11 cellular contexts compared by ENCODE assay signal in genomic region chr11:123742778-123743177, GRCh38. TPM values are rescaled to one million over a fixed set of nuclear protein-coding genes. Genes with fewer than 3 reads are reported as not detected.
DNase-seq lines count a peak whose midpoint lies in the region; ATAC-seq and TF ChIP-seq lines count a peak whose summit lies in the region.
"Had no signal": no experiment of that assay in that cellular context is flagged by ENCODE, and none has a peak within 500 bp of the region (broad histone marks: within the 10 kb centered on the region; RNA-seq: fewer than 3 reads in every experiment).

No MANE protein-coding gene starts in this region.

- H3K4me3 ChIP-seq in left ventricle myocardium inferior, result peak overlapping the region; percentile 95
- H3K4me3 ChIP-seq in lower lobe of right lung, result peak overlapping the region; percentile 98
- H3K4me3 ChIP-seq in sigmoid colon, result no peak overlapping the region

- TF ChIP-seq EP300 in sigmoid colon (IDR thresholded peaks at IDR 0.05), result no peak

- TF ChIP-seq POLR2A in sigmoid colon (IDR thresholded peaks at IDR 0.05), result no peak

- H3K4me1 ChIP-seq in left ventricle myocardium inferior (peaks cover 26% of the 10 kb centered on the region), lower lobe of right lung (peaks cover 22% of the 10 kb centered on the region), sigmoid colon (peaks cover 0 to 29% (median 20%) of the 10 kb centered on the region in 4 donors)

- DNase-seq in left ventricle myocardium inferior (no peak), Right ventricle myocardium superior (no peak), lower lobe of right lung (no peak), NCI-H345 treated with DMSO at 0.1 percent for 48 hours (lab: John Stamatoyannopoulos, UW; ENCODE audit: unreplicated experiment) (no peak), GM20000 (ENCODE audit: low spot score) (no peak), sigmoid colon (no peak)
- DNase-seq: NCI-H187 had no signal

- H3K27ac ChIP-seq in left ventricle myocardium inferior (replicated peaks), result no peak overlapping the region
- H3K27ac ChIP-seq in angular gyrus (ENCODE audit: low read depth, low read length), result peak overlapping the region; percentile 64
- no peak overlapping the region for H3K27ac ChIP-seq in lower lobe of right lung
- H3K27ac ChIP-seq in temporal lobe (ENCODE audit: low read depth, low read length), result peak overlapping the region; percentile 58
- no peak overlapping the region for H3K27ac ChIP-seq in sigmoid colon

- intact Hi-C loops in left ventricle myocardium inferior (cut with micrococcal nuclease), result no loop called here
- intact Hi-C loops in Right ventricle myocardium superior (cut with DNase I), result no loop called here
- intact Hi-C loops in lower lobe of right lung (cut with DNase I), result no loop called here
- intact Hi-C loops in sigmoid colon (cut with DNase I), result loop anchor here (5.0 kb wide), 1 partner anchor 1210 kb away; the partner anchor contains the start of gene CCDC15

- WGBS in sigmoid colon, 2 donors, result 82 to 86% methylated on average over 4 of the region's 4 CpGs

- TF ChIP-seq CTCF in left ventricle myocardium inferior (IDR thresholded peaks at IDR 0.05; ENCODE audit: borderline replicate concordance) (no peak), lower lobe of right lung (IDR thresholded peaks at IDR 0.05) (no peak), GM20000 (IDR thresholded peaks at IDR 0.05; ENCODE audit: extremely low read depth, missing control alignments) (no peak), sigmoid colon (IDR thresholded peaks at IDR 0.05) (no peak)

- no peak for ATAC-seq in Right ventricle myocardium superior (ENCODE audit: poor library complexity)
- no peak for ATAC-seq in lower lobe of right lung

- H3K36me3 ChIP-seq in left ventricle myocardium inferior (peaks cover 4% of the 10 kb centered on the region), lower lobe of right lung (peaks cover 5% of the 10 kb centered on the region), sigmoid colon (peaks cover 0 to 9% (median 0%) of the 10 kb centered on the region in 4 donors)

- H3K27me3 ChIP-seq in left ventricle myocardium inferior (ENCODE audit: low read depth) (no peaks in the 10 kb centered on the region), lower lobe of right lung (ENCODE audit: low read depth) (no peaks in the 10 kb centered on the region), sigmoid colon (no peaks in the 10 kb centered on the region)

- H3K9me3 ChIP-seq in left ventricle myocardium inferior (replicated peaks) (no peaks in the 10 kb centered on the region), lower lobe of right lung (no peaks in the 10 kb centered on the region), sigmoid colon (no peaks in the 10 kb centered on the region)

RNA-seq across cellular contexts. Expression of gene ZNF202, which starts 1.3 kb away (rescaled TPM):
- total RNA-seq in left ventricle myocardium inferior (6.0 TPM), Right ventricle myocardium superior (4.4 TPM), lower lobe of right lung (10.6 TPM), temporal lobe (14.8 TPM), sigmoid colon (1 to 10 TPM; 6.1 to 7.1 (median 6.7) TPM)
- 1 to 10 TPM; 1.2 to 8.1 (median 2.8) TPM for polyA plus RNA-seq in sigmoid colon

RNA-seq across cellular contexts. Expression of gene OR6X1, which starts 11.5 kb away (rescaled TPM):
- not detected for total RNA-seq in left ventricle myocardium inferior
- total RNA-seq in Right ventricle myocardium superior, result not detected
- total RNA-seq in lower lobe of right lung, result not detected
- total RNA-seq in temporal lobe, result not detected
- total RNA-seq in sigmoid colon, result not detected
- not detected for polyA plus RNA-seq in sigmoid colon
- total RNA-seq: activated T-helper 1 cell treated with anti-CD3 and anti-CD28 coated beads, Interleukin-12 subunit alpha, Interleukin-12 subunit beta, Interleukin-2, Interleukin-4 antibody, amounts not matched to agents 30 ng/mL and 10 ng/mL and 1 ng/mL, durations not matched to agents 14 hours and 24 hours and 36 hours; cardiac septum had no signal

Comparison
In these comparisons a context has a peak if more than half of its experiments do, and no peak if none do; other contexts are left out.
1. H3K27ac ChIP-seq: peak in angular gyrus (single experiment) and temporal lobe (single experiment); none in left ventricle myocardium inferior (single experiment), lower lobe of right lung (single experiment) and sigmoid colon (0 of 4).
2. H3K4me3 ChIP-seq: peak in left ventricle myocardium inferior (single experiment) and lower lobe of right lung (single experiment); none in sigmoid colon (0 of 4).